Comparison of ENCODE assay signal across 26 cellular contexts in the genomic region with DNA sequence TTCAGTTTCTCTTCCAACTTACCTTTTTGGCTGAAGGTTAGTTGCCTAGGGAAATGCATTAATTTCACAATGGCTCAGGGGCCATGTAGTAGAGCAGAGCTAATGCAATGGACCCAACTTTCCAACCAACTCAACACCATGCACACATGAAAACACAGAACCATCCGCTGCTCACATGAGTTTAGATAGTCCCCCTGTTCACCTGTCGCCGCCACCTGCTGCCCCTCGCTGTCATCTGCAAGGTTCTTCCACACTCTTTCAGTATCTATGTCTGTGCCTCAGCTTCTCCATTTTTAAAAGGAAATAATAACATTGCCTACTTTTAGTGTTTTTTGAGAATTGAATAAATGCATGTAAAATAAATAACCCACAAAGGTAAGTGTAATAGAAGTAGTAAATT.
"Had no signal": no experiment of that assay in that cellular context is flagged by ENCODE, and none has a peak within 500 bp of the region (broad histone marks: within the 10 kb centered on the region; RNA-seq: fewer than 3 reads in every experiment).

No MANE protein-coding gene starts in this region.

- H3K27ac ChIP-seq: left ventricle myocardium inferior, neural progenitor cell, ovary, right atrium auricular region, right lobe of liver, tibial nerve, vagina had no signal

- H3K9me3 ChIP-seq: ovary, right lobe of liver, vagina had no signal

- H3K27me3 Mint-ChIP-seq: progenitor cell of endocrine pancreas; stimulated activated memory B cell treated with anti-CD40 and anti-IgM and Interleukin-4, amounts not matched to agents 10 μg/mL and 1 μg/mL and 100 μg/mL, for 72 hours; stimulated activated naive CD8-positive, alpha-beta T cell treated with anti-CD3 and anti-CD28 coated beads, Interleukin-15, amount 100 ng/mL, for 72 hours had no signal

- H3K4me3 Mint-ChIP-seq: immature natural killer cell; mesothelial cell of epicardium; naive B cell; natural killer cell; nephron progenitor cell; neural progenitor cell; stimulated activated memory B cell treated with anti-CD40 and anti-IgM and Interleukin-4, amounts not matched to agents 10 μg/mL and 1 μg/mL and 100 μg/mL, for 72 hours; stimulated activated naive CD8-positive, alpha-beta T cell treated with anti-CD3 and anti-CD28 coated beads, Interleukin-15, amount 100 ng/mL, for 72 hours; type B pancreatic cell had no signal

- H3K27me3 ChIP-seq: neural progenitor cell, ovary, right atrium auricular region, right lobe of liver, tibial nerve, vagina had no signal

- ATAC-seq: natural killer cell; right lobe of liver; stimulated activated memory B cell treated with anti-CD40 and anti-IgM and Interleukin-4, amounts not matched to agents 10 μg/mL and 1 μg/mL and 100 μg/mL, for 72 hours; stimulated activated naive CD8-positive, alpha-beta T cell treated with anti-CD3 and anti-CD28 coated beads, Interleukin-15, amount 100 ng/mL, for 72 hours had no signal

- H3K4me1 ChIP-seq: left ventricle myocardium inferior, right lobe of liver had no signal

- H3K4me1 Mint-ChIP-seq: immature natural killer cell; naive B cell; natural killer cell; neural progenitor cell; stimulated activated memory B cell treated with anti-CD40 and anti-IgM and Interleukin-4, amounts not matched to agents 10 μg/mL and 1 μg/mL and 100 μg/mL, for 72 hours; stimulated activated naive CD8-positive, alpha-beta T cell treated with anti-CD3 and anti-CD28 coated beads, Interleukin-15, amount 100 ng/mL, for 72 hours had no signal

- H3K4me3 ChIP-seq: left ventricle myocardium inferior, lung, neural progenitor cell, ovary, right atrium auricular region, right lobe of liver, smooth muscle cell, tibial nerve, vagina had no signal

- H3K36me3 Mint-ChIP-seq: immature natural killer cell; naive B cell; natural killer cell; neural progenitor cell; stimulated activated memory B cell treated with anti-CD40 and anti-IgM and Interleukin-4, amounts not matched to agents 10 μg/mL and 1 μg/mL and 100 μg/mL, for 72 hours had no signal

- DNase-seq: hippocampal formation; immature natural killer cell; left ventricle myocardium inferior; mesendoderm; naive B cell; natural killer cell; nephron progenitor cell; ovary; right lobe of liver; stimulated activated CD4-positive, alpha-beta T cell treated with anti-CD3 and anti-CD28 coated beads, Interleukin-1b, Interleukin-23, amount 100 ng/mL, for 48 hours; stimulated activated CD4-positive, alpha-beta T cell treated with anti-CD3 and anti-CD28 coated beads, Interleukin-2, amount 100 ng/mL, for 48 hours; stimulated activated CD4-positive, alpha-beta T cell treated with anti-CD3 and anti-CD28 coated beads, Interleukin-4, amount 100 ng/mL, for 4 hours; stimulated activated CD8-positive, alpha-beta memory T cell treated with anti-CD3 and anti-CD28 coated beads, Interleukin-4, amount 100 ng/mL, for 48 hours; stimulated activated naive CD4-positive, alpha-beta T cell treated with Interleukin-2 at 50 U/mL for 16 hours; stimulated activated naive CD8-positive, alpha-beta T cell treated with anti-CD3 and anti-CD28 coated beads, Interleukin-15, amount 100 ng/mL, for 72 hours; substantia nigra had no signal

- H3K36me3 ChIP-seq: left ventricle myocardium inferior, neural progenitor cell, ovary, right atrium auricular region, right lobe of liver, tibial nerve, vagina had no signal

- H3K27ac Mint-ChIP-seq: immature natural killer cell; mesothelial cell of epicardium; natural killer cell; neural progenitor cell; progenitor cell of endocrine pancreas; stimulated activated memory B cell treated with anti-CD40 and anti-IgM and Interleukin-4, amounts not matched to agents 10 μg/mL and 1 μg/mL and 100 μg/mL, for 72 hours; stimulated activated naive CD8-positive, alpha-beta T cell treated with anti-CD3 and anti-CD28 coated beads, Interleukin-15, amount 100 ng/mL, for 72 hours; type B pancreatic cell had no signal
